1 cellular context compared by ENCODE assay signal in the genomic region with DNA sequence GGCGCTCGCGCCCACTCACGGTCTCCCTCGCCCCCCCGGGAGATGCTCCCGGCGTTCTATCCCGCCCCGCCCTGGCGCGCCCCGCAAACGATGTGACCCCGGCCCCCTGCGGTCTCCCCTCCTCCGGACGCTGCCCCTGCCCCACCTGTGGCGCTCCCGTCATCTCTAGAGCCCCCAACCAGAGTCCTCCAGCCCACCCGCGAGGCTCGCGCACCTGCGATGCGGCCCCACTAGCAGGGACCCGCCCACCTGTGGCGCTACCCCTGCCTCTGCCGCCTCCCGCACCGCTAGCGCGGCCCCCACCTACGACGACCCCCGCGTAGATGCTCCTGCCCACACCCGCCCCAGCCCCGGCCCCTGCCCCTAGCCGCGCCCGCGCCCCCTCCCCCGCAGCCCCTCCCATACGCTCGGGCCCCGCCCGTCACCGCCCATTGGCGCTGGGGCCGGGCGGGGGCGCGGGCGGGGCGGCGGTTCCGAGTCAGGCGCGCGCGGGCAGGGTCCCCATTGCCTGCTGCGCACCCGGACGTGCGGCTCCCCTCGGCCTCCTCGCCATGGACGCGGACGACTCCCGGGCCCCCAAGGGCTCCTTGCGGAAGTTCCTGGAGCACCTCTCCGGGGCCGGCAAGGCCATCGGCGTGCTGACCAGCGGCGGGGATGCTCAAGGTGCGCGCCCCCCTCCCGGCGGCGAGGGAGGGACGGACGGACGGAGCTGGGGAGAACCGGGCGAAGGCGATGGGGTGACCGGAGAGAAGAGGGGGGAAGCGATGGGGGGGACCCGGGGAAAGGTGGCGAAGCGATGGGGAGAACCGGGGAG.
TF ChIP-seq lines count a peak whose summit lies in the region.

A gene (plus strand): TSS at position 504 of the 814 bp plus-strand sequence. CDS start 48 bp downstream, at position 552.

TF ChIP-seq in HepG2, 621 proteins besides CTCF, POLR2A, EP300 and RAD21 (continued from another document):
- TF ChIP-seq, protein P1, sequence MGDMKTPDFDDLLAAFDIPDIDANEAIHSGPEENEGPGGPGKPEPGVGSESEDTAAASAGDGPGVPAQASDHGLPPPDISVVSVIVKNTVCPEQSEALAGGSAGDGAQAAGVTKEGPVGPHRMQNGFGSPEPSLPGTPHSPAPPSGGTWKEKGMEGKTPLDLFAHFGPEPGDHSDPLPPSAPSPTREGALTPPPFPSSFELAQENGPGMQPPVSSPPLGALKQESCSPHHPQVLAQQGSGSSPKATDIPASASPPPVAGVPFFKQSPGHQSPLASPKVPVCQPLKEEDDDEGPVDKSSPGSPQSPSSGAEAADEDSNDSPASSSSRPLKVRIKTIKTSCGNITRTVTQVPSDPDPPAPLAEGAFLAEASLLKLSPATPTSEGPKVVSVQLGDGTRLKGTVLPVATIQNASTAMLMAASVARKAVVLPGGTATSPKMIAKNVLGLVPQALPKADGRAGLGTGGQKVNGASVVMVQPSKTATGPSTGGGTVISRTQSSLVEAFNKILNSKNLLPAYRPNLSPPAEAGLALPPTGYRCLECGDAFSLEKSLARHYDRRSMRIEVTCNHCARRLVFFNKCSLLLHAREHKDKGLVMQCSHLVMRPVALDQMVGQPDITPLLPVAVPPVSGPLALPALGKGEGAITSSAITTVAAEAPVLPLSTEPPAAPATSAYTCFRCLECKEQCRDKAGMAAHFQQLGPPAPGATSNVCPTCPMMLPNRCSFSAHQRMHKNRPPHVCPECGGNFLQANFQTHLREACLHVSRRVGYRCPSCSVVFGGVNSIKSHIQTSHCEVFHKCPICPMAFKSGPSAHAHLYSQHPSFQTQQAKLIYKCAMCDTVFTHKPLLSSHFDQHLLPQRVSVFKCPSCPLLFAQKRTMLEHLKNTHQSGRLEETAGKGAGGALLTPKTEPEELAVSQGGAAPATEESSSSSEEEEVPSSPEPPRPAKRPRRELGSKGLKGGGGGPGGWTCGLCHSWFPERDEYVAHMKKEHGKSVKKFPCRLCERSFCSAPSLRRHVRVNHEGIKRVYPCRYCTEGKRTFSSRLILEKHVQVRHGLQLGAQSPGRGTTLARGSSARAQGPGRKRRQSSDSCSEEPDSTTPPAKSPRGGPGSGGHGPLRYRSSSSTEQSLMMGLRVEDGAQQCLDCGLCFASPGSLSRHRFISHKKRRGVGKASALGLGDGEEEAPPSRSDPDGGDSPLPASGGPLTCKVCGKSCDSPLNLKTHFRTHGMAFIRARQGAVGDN (CRISPR knock-in tag; IDR thresholded peaks at IDR 0.05), result peak; percentile 12; the same call in 1 of the 2 replicates
